28 cellular contexts compared by ENCODE assay signal in the genomic region with DNA sequence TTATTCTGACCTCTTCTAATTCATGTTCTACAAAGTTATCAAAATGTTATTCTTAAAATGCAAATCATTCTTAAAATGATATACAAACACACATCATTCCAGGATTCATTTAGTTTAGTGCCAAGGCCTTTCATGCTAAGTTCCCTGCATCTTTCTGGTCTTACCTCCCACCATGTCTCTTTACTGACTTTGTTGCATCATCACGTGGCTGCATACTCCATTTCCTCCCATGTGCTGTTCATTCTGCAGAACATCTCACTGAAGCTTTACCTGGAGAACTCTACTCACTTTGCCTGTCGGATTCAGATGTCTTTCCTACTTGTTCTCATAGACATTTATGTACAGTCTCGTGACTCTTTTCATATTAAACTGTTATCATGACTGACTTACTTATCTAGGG.
"Had no signal": no experiment of that assay in that cellular context is flagged by ENCODE, and none has a peak within 500 bp of the region (broad histone marks: within the 10 kb centered on the region; RNA-seq: fewer than 3 reads in every experiment).

No MANE protein-coding gene starts in this region.

- H3K9ac ChIP-seq: SK-N-SH had no signal

- H3K4me3 ChIP-seq: cardiac muscle cell, Peyer's patch, SJSA1 had no signal

- DNase-seq: activated CD4-positive, alpha-beta T cell treated with anti-CD3 and anti-CD28 coated beads, Interleukin-2, amount 10 ng/mL, durations not matched to agents 24 days and 14 days; activated CD4-positive, alpha-beta T cell treated with anti-CD3 and anti-CD28 coated beads, Interleukin-2, amount 50 U/mL, for 4 hours; activated CD8-positive, alpha-beta T cell treated with anti-CD3 and anti-CD28 coated beads for 36 hours; activated effector memory CD4-positive, alpha-beta T cell treated with anti-CD3 and anti-CD28 coated beads, Interleukin-2, amount 50 U/mL, for 16 hours; activated naive CD4-positive, alpha-beta T cell; activated naive CD4-positive, alpha-beta T cell treated with anti-CD3 and anti-CD28 coated beads, Interleukin-2, amount 50 U/mL, for 16 hours; activated naive CD8-positive, alpha-beta T cell treated with anti-CD3 and anti-CD28 coated beads for 36 hours; activated T-cell treated with anti-CD3 and anti-CD28 coated beads, Interleukin-2, amount 50 U/mL, for 1 hour; activated T-cell treated with anti-CD3 and anti-CD28 coated beads, Interleukin-2, amount 50 U/mL, for 72 hours; amniotic stem cell; aorta; Karpas-422; NCI-H1092; NCI-H1436 treated with DMSO at 0.1 percent for 48 hours; NCI-H1694 treated with DMSO at 0.1 percent for 48 hours; NCI-H2029; NCI-H345; NCI-H526; NCI-H748 treated with DMSO at 0.1 percent for 48 hours; NK-92 treated with Interleukin-12 subunit alpha and Interleukin-12 subunit beta, amount 100 ng/mL, for 24 hours; PC-3; Peyer's patch; RPMI8226; SHP77 treated with DMSO at 0.1 percent for 48 hours; SK-N-SH had no signal

- H3K27ac ChIP-seq: cardiac muscle cell, Peyer's patch, SJSA1 had no signal

- H3K4me2 ChIP-seq: SK-N-SH had no signal

- H3K36me3 ChIP-seq: cardiac muscle cell, Peyer's patch, SJSA1 had no signal

- H3K27me3 ChIP-seq: cardiac muscle cell, Peyer's patch, SJSA1 had no signal

- ATAC-seq: activated CD8-positive, alpha-beta T cell treated with anti-CD3 and anti-CD28 coated beads for 36 hours; activated T-cell treated with anti-CD3 and anti-CD28 coated beads, Interleukin-2, amount 50 U/mL, for 72 hours; activated T-helper 17 cell treated with anti-CD3 and anti-CD28 coated beads, Interleukin-2, amount 50 U/mL, for 72 hours; PC-3 had no signal

- H3K4me1 ChIP-seq: Peyer's patch, SJSA1 had no signal
